In genomic region chr6:29483735-29484134, GRCh38 we compare ENCODE assay signal across 18 cellular contexts. TPM values are rescaled to one million over a fixed set of nuclear protein-coding genes. Genes with fewer than 3 reads are reported as not detected.
DNase-seq lines count a peak whose midpoint lies in the region; ATAC-seq and TF ChIP-seq lines count a peak whose summit lies in the region.
"Had no signal": no experiment of that assay in that cellular context is flagged by ENCODE, and none has a peak within 500 bp of the region (broad histone marks: within the 10 kb centered on the region; RNA-seq: fewer than 3 reads in every experiment).

No MANE protein-coding gene starts in this region.

- H3K4me3 Mint-ChIP-seq in immature natural killer cell = no peak overlapping the region
- H3K4me3 Mint-ChIP-seq: CD4-positive, alpha-beta memory T cell; H9 had no signal

- peaks cover 0 to 4% (median 0%) of the 10 kb centered on the region in 4 donors for H3K4me1 ChIP-seq in right lobe of liver
- H3K4me1 ChIP-seq: Caco-2 had no signal

- TF ChIP-seq POLR2A in right lobe of liver (IDR thresholded peaks at IDR 0.05) = no peak

- DNase-seq in brain microvascular endothelial cell = no peak
- no peak for DNase-seq in left lobe of liver (ENCODE audit: low spot score)
- no peak for DNase-seq in right lobe of liver
- no peak for DNase-seq in HPDE6-E6E7 (ENCODE audit: extremely low spot score)
- DNase-seq in immature natural killer cell = no peak
- DNase-seq: C1 segment of cervical spinal cord; Caco-2; CD4-positive, alpha-beta memory T cell; DMS153; DND-41; GM23248 had no signal

- H3K36me3 Mint-ChIP-seq in immature natural killer cell = no peaks in the 10 kb centered on the region
- H3K36me3 Mint-ChIP-seq: CD4-positive, alpha-beta memory T cell had no signal

- H3K27ac Mint-ChIP-seq in immature natural killer cell = no peak overlapping the region
- H3K27ac Mint-ChIP-seq: CD4-positive, alpha-beta memory T cell; H9 had no signal

- H3K9me3 Mint-ChIP-seq in immature natural killer cell = peaks cover 0 to 3% (median 0%) of the 10 kb centered on the region in 6 donors

- H3K4me3 ChIP-seq in brain microvascular endothelial cell (ENCODE audit: low read depth, low read length) = no peak overlapping the region
- no peak overlapping the region for H3K4me3 ChIP-seq in right lobe of liver
- H3K4me3 ChIP-seq: GM23248 had no signal

- in situ Hi-C loops in brain microvascular endothelial cell (cut with HindIII; ENCODE audit: low pct_ligation_motif_present, low sequenced_read_pairs) = no loop called here

- H3K27me3 ChIP-seq in brain microvascular endothelial cell (replicated peaks) = no peaks in the 10 kb centered on the region
- H3K27me3 ChIP-seq in right lobe of liver = no peaks in the 10 kb centered on the region

- TF ChIP-seq CTCF in brain microvascular endothelial cell (IDR thresholded peaks at IDR 0.05; ENCODE audit: low read depth, low read length, missing control alignments) (no peak), right lobe of liver (IDR thresholded peaks at IDR 0.05) (no peak)

- no peaks in the 10 kb centered on the region for H3K9me3 ChIP-seq in right lobe of liver
- H3K9me3 ChIP-seq: Caco-2 had no signal

- ATAC-seq in left lobe of liver (peak; percentile 86), right lobe of liver (peak; percentile 70 to 96 (median 89)), GM19395 (IDR thresholded peaks at IDR 0.05; ENCODE audit: unreplicated experiment) (no peak)
- ATAC-seq: HCT116 had no signal

- no peaks in the 10 kb centered on the region for H3K4me1 Mint-ChIP-seq in immature natural killer cell
- H3K4me1 Mint-ChIP-seq: CD4-positive, alpha-beta memory T cell; H9 had no signal

- intact Hi-C loops in right lobe of liver (cut with DNase I) = no loop called here

- H3K36me3 ChIP-seq in brain microvascular endothelial cell (replicated peaks) (no peaks in the 10 kb centered on the region), right lobe of liver (no peaks in the 10 kb centered on the region)

- WGBS in right lobe of liver (ENCODE audit: insufficient coverage, low coverage, low lambda C conversion rate, missing lambda C conversion rate) = 10% methylated on average over 1 of the region's 1 CpG

- peaks cover 3 to 22% (median 5%) of the 10 kb centered on the region in 3 donors for H3K27me3 Mint-ChIP-seq in immature natural killer cell (ENCODE audit: low read depth in 3 of 3)

- peak overlapping the region; percentile 31 for H3K27ac ChIP-seq in brain microvascular endothelial cell
- H3K27ac ChIP-seq in right lobe of liver = no peak overlapping the region
- H3K27ac ChIP-seq: GM23248 had no signal

RNA-seq across cellular contexts. Expression of gene MAS1L, which starts 4.0 kb away (rescaled TPM):
- not detected for total RNA-seq in left lobe of liver
- total RNA-seq in right lobe of liver = not detected
- not detected for polyA plus RNA-seq in immature natural killer cell
- total RNA-seq: A172; A673; Caco-2; CD4-positive, alpha-beta memory T cell; GM23248; H1; H9 had no signal
- polyA plus RNA-seq: BJ; CD4-positive, alpha-beta memory T cell; GM23248; H1 had no signal

RNA-seq across cellular contexts. Expression of gene OR2H1, which starts 26.8 kb away (rescaled TPM):
- total RNA-seq in left lobe of liver = not detected
- total RNA-seq in right lobe of liver = not detected
- polyA plus RNA-seq in immature natural killer cell = not detected
- total RNA-seq: A172; A673; Caco-2; CD4-positive, alpha-beta memory T cell; GM23248; H1; H9 had no signal
- polyA plus RNA-seq: BJ; CD4-positive, alpha-beta memory T cell; GM23248; H1 had no signal

RNA-seq across cellular contexts. Expression of gene OR11A1, which starts 26.9 kb away (rescaled TPM):
- total RNA-seq in left lobe of liver = not detected
- total RNA-seq in right lobe of liver = not detected
- polyA plus RNA-seq in immature natural killer cell = not detected
- total RNA-seq: A172; A673; Caco-2; CD4-positive, alpha-beta memory T cell; GM23248; H1; H9 had no signal
- polyA plus RNA-seq: BJ; CD4-positive, alpha-beta memory T cell; GM23248; H1 had no signal

RNA-seq across cellular contexts. Expression of gene OR10C1, which starts 44.6 kb away (rescaled TPM):
- total RNA-seq in left lobe of liver (not detected), right lobe of liver (not detected)
- polyA plus RNA-seq in immature natural killer cell = not detected
- total RNA-seq: A172; A673; Caco-2; CD4-positive, alpha-beta memory T cell; GM23248; H1; H9 had no signal
- polyA plus RNA-seq: BJ; CD4-positive, alpha-beta memory T cell; GM23248; H1 had no signal
